Comparison of ENCODE assay signal across 1 cellular context in genomic region chr7:92729172-92729571, GRCh38.
TF ChIP-seq lines count a peak whose summit lies in the region.

No MANE protein-coding gene starts in this region.

TF ChIP-seq in SK-N-SH, 30 proteins besides CTCF, POLR2A, EP300 and RAD21 (continued from another document):
- TF ChIP-seq REST (IDR thresholded peaks at IDR 0.05; ENCODE audit: low read depth, low read length) (no peak), CHD2 (IDR thresholded peaks at IDR 0.05; ENCODE audit: low read length, partially characterized antibody) (no peak), RFX5 (IDR thresholded peaks at IDR 0.05; ENCODE audit: low read length) (no peak), NRF1 (IDR thresholded peaks at IDR 0.05; ENCODE audit: low read depth, low read length) (no peak), TCF12 (IDR thresholded peaks at IDR 0.05) (no peak), GATA2 (CRISPR knock-in tag; IDR thresholded peaks at IDR 0.05) (no peak), NFIC (IDR thresholded peaks at IDR 0.05; ENCODE audit: borderline replicate concordance) (no peak), MEF2A (IDR thresholded peaks at IDR 0.05; ENCODE audit: borderline replicate concordance, low read depth) (no peak), FOXJ3 (CRISPR knock-in tag; IDR thresholded peaks at IDR 0.05) (no peak)
